ENCODE assay signal across 8 cellular contexts in genomic region chr2:228723599-228723998, GRCh38.
"Had no signal": no experiment of that assay in that cellular context is flagged by ENCODE, and none has a peak within 500 bp of the region (broad histone marks: within the 10 kb centered on the region; RNA-seq: fewer than 3 reads in every experiment).

No MANE protein-coding gene starts in this region.

- H3K9ac ChIP-seq: GM23248 had no signal

- DNase-seq: GM23248, GOT3, H9, HCEC 1CT, KG1 had no signal

- H3K4me3 ChIP-seq: GM23248, K562 had no signal

- ATAC-seq: K562 had no signal

- FAIRE-seq: H54, HTR-8/SVneo, K562 had no signal

- H2AFZ ChIP-seq: GM23248 had no signal

- H3K27ac ChIP-seq: GM23248 had no signal
